11 cellular contexts compared by ENCODE assay signal in genomic region chr11:108666373-108666772, GRCh38. TPM values are rescaled to one million over a fixed set of nuclear protein-coding genes. Genes with fewer than 3 reads are reported as not detected.
DNase-seq lines count a peak whose midpoint lies in the region; ATAC-seq and TF ChIP-seq lines count a peak whose summit lies in the region.
"Had no signal": no experiment of that assay in that cellular context is flagged by ENCODE, and none has a peak within 500 bp of the region (broad histone marks: within the 10 kb centered on the region; RNA-seq: fewer than 3 reads in every experiment).

No MANE protein-coding gene starts in this region.

- no peak overlapping the region for H3K27ac ChIP-seq in PC-9

- no TSS peak for BruUV-seq in PC-9 (replicated peaks; lab: Mats Ljungman, UMichigan)

- peak overlapping the region; percentile 45 for H3K4me3 Mint-ChIP-seq in activated naive CD4-positive, alpha-beta T cell treated with anti-CD3 and anti-CD28 coated beads, Interleukin-2, amount 10 ng/mL, durations not matched to agents 7 days and 5 days
- peak overlapping the region; percentile 99 to 100 for H3K4me3 Mint-ChIP-seq in stimulated activated naive CD8-positive, alpha-beta T cell treated with anti-CD3 and anti-CD28 coated beads, Interleukin-15, amount 100 ng/mL, for 72 hours

- H2AFZ ChIP-seq in PC-9 = no peak overlapping the region

- POLR2A ChIA-PET in PC-9 (lab: Charles Lee; ENCODE audit: unreplicated experiment) = no interaction called here

- no peak overlapping the region for H3K27ac Mint-ChIP-seq in activated naive CD4-positive, alpha-beta T cell treated with anti-CD3 and anti-CD28 coated beads, Interleukin-2, amount 10 ng/mL, durations not matched to agents 7 days and 5 days
- peak overlapping the region in 1 of 2 donors; percentile 36 for H3K27ac Mint-ChIP-seq in stimulated activated naive CD8-positive, alpha-beta T cell treated with anti-CD3 and anti-CD28 coated beads, Interleukin-15, amount 100 ng/mL, for 72 hours

- no peaks in the 10 kb centered on the region for H3K9me3 Mint-ChIP-seq in activated naive CD4-positive, alpha-beta T cell treated with anti-CD3 and anti-CD28 coated beads, Interleukin-2, amount 10 ng/mL, durations not matched to agents 7 days and 5 days
- H3K9me3 Mint-ChIP-seq in stimulated activated naive CD8-positive, alpha-beta T cell treated with anti-CD3 and anti-CD28 coated beads, Interleukin-15, amount 100 ng/mL, for 72 hours = no peaks in the 10 kb centered on the region

- DNase-seq in activated naive CD4-positive, alpha-beta T cell treated with anti-CD3 and anti-CD28 coated beads, Interleukin-2, amount 10 ng/mL, durations not matched to agents 7 days and 5 days = no peak
- no peak for DNase-seq in activated naive CD4-positive, alpha-beta T cell treated with Interleukin-2 at 50 U/mL for 16 hours
- DNase-seq in PC-9 (no peak), erythroblast (lab: John Stamatoyannopoulos, UW) (peak; percentile 9 to 12), cerebellar nuclear complex (lab: John Stamatoyannopoulos, UW) (no peak), NCI-H526 treated with DMSO at 0.1 percent for 48 hours (lab: John Stamatoyannopoulos, UW) (no peak)
- DNase-seq in stimulated activated naive CD8-positive, alpha-beta T cell treated with anti-CD3 and anti-CD28 coated beads, Interleukin-15, amount 100 ng/mL, for 72 hours = no peak
- DNase-seq: amniotic stem cell, NCI-H146, SW 1271 had no signal

- peaks cover 17% of the 10 kb centered on the region for H3K4me1 ChIP-seq in PC-9 (replicated peaks; ENCODE audit: insufficient read depth)

- no peak for ATAC-seq in stimulated activated naive CD8-positive, alpha-beta T cell treated with anti-CD3 and anti-CD28 coated beads, Interleukin-15, amount 100 ng/mL, for 72 hours
- no peak for ATAC-seq in GM21529 (IDR thresholded peaks at IDR 0.05; ENCODE audit: unreplicated experiment)

- CTCF ChIA-PET in activated naive CD4-positive, alpha-beta T cell treated with anti-CD3 and anti-CD28 coated beads, Interleukin-2, amount 10 ng/mL, durations not matched to agents 7 days and 5 days (lab: Charles Lee) = interaction anchor here (1.0 to 1.3 kb wide), 4 partner anchors 8 to 188 kb away, joined by 3 to 4 read pairs (median 3); no protein-coding TSS in a partner anchor
- CTCF ChIA-PET in PC-9 (lab: Charles Lee) = interaction anchor here (0.5 kb wide), 1 partner anchor 26 kb away, joined by 3 read pairs; no protein-coding TSS in a partner anchor

- no peaks in the 10 kb centered on the region for H3F3A ChIP-seq in PC-9 (ENCODE audit: insufficient read depth, low read depth)

- peaks cover 37% of the 10 kb centered on the region for H3K4me1 Mint-ChIP-seq in activated naive CD4-positive, alpha-beta T cell treated with anti-CD3 and anti-CD28 coated beads, Interleukin-2, amount 10 ng/mL, durations not matched to agents 7 days and 5 days
- peaks cover 63% of the 10 kb centered on the region for H3K4me1 Mint-ChIP-seq in stimulated activated naive CD8-positive, alpha-beta T cell treated with anti-CD3 and anti-CD28 coated beads, Interleukin-15, amount 100 ng/mL, for 72 hours

- no peaks in the 10 kb centered on the region for H3K9me3 ChIP-seq in PC-9 (ENCODE audit: insufficient read depth, low read depth)

- no peaks in the 10 kb centered on the region for H3K9me2 ChIP-seq in PC-9 (ENCODE audit: insufficient read depth)

- intact Hi-C loops in PC-9 (cut with micrococcal nuclease; ENCODE audit: unreplicated experiment) = no loop called here

- H3K36me3 ChIP-seq in PC-9 (ENCODE audit: low read depth) = peaks cover 9% of the 10 kb centered on the region; the same call in 1 of the 2 replicates

- TF ChIP-seq POLR2A in erythroblast (IDR thresholded peaks at IDR 0.05; ENCODE audit: low read length) = no peak

- H4K20me1 ChIP-seq in PC-9 (ENCODE audit: insufficient read depth) = 0 out of 2 replicates have a peak, but pooled peaks cover 9% of the 10 kb centered on the region

- peaks cover 65% of the 10 kb centered on the region for H3K79me2 ChIP-seq in PC-9 (ENCODE audit: low read depth)

- no peaks in the 10 kb centered on the region for H3K27me3 Mint-ChIP-seq in activated naive CD4-positive, alpha-beta T cell treated with anti-CD3 and anti-CD28 coated beads, Interleukin-2, amount 10 ng/mL, durations not matched to agents 7 days and 5 days
- H3K27me3 Mint-ChIP-seq in stimulated activated naive CD8-positive, alpha-beta T cell treated with anti-CD3 and anti-CD28 coated beads, Interleukin-15, amount 100 ng/mL, for 72 hours = no peaks in the 10 kb centered on the region

- TF ChIP-seq CTCF in PC-9 (conservative IDR thresholded peaks at IDR 0.05) = no peak

- H3K4me3 ChIP-seq in PC-9 = peak overlapping the region; percentile 63; the same call in 1 of the 2 replicates

- peaks cover 12% of the 10 kb centered on the region for H3K36me3 Mint-ChIP-seq in activated naive CD4-positive, alpha-beta T cell treated with anti-CD3 and anti-CD28 coated beads, Interleukin-2, amount 10 ng/mL, durations not matched to agents 7 days and 5 days

- peak overlapping the region; percentile 92 for H3K4me2 ChIP-seq in PC-9

- H3K27me3 ChIP-seq in PC-9 (ENCODE audit: insufficient read depth, low read depth) = no peaks in the 10 kb centered on the region

RNA-seq across cellular contexts. Expression of gene DDX10, which starts 1.5 kb away (rescaled TPM):
- 26.4 and 32.6 TPM in 2 replicates for total RNA-seq in PC-9 (2021)

Comparison
In these comparisons a context has a peak if more than half of its experiments do, and no peak if none do; other contexts are left out.
1. DNase-seq: peak in erythroblast (2 of 2); none in activated naive CD4-positive, alpha-beta T cell treated with anti-CD3 and anti-CD28 coated beads, Interleukin-2, amount 10 ng/mL, durations not matched to agents 7 days and 5 days (single experiment), activated naive CD4-positive, alpha-beta T cell treated with Interleukin-2 at 50 U/mL for 16 hours (single experiment), PC-9 (0 of 2), stimulated activated naive CD8-positive, alpha-beta T cell treated with anti-CD3 and anti-CD28 coated beads, Interleukin-15, amount 100 ng/mL, for 72 hours (0 of 2), cerebellar nuclear complex (0 of 2) and NCI-H526 treated with DMSO at 0.1 percent for 48 hours (single experiment).